ENCODE assay signal across 10 cellular contexts in genomic region chr17:40021471-40021961, GRCh38. TPM values are rescaled to one million over a fixed set of nuclear protein-coding genes. Genes with fewer than 3 reads are reported as not detected.
DNase-seq lines count a peak whose midpoint lies in the region; ATAC-seq and TF ChIP-seq lines count a peak whose summit lies in the region.
"Had no signal": no experiment of that assay in that cellular context is flagged by ENCODE, and none has a peak within 500 bp of the region (broad histone marks: within the 10 kb centered on the region; RNA-seq: fewer than 3 reads in every experiment).

No MANE protein-coding gene starts in this region.

- peaks cover 0 to 68% (median 10%) of the 10 kb centered on the region in 3 donors for H3K36me3 Mint-ChIP-seq in CD8-positive, alpha-beta memory T cell
- peaks cover 30% of the 10 kb centered on the region for H3K36me3 Mint-ChIP-seq in mesothelial cell of epicardium

- TF ChIP-seq CTCF in ascending aorta (IDR thresholded peaks at IDR 0.05) (no peak), mesothelial cell of epicardium (IDR thresholded peaks at IDR 0.05; ENCODE audit: unreplicated experiment) (no peak)

- no peak overlapping the region for H3K4me3 ChIP-seq in ascending aorta
- no peak overlapping the region for H3K4me3 ChIP-seq in CD8-positive, alpha-beta memory T cell (ENCODE audit: low read length)

- no peaks in the 10 kb centered on the region for H3K27me3 ChIP-seq in ascending aorta
- no peaks in the 10 kb centered on the region for H3K27me3 ChIP-seq in CD8-positive, alpha-beta memory T cell (ENCODE audit: insufficient read depth, low read length, poor library complexity, severe bottlenecking)

- H3K27ac ChIP-seq in ascending aorta = peak overlapping the region; percentile 59 to 60
- H3K27ac ChIP-seq in CD8-positive, alpha-beta memory T cell (ENCODE audit: low read depth, low read length) = no peak overlapping the region

- intact Hi-C loops in ascending aorta (cut with DNase I) = no loop called here

- H3K36me3 ChIP-seq in ascending aorta = peaks cover 43 to 58% of the 10 kb centered on the region in 2 donors
- H3K36me3 ChIP-seq in CD8-positive, alpha-beta memory T cell (ENCODE audit: insufficient read depth, low read length) = peaks cover 21% of the 10 kb centered on the region

- peak; percentile 6 for ATAC-seq in stimulated activated naive CD8-positive, alpha-beta T cell treated with anti-CD3 and anti-CD28 coated beads, Interleukin-15, Interleukin-2, amounts not matched to agents 100 U/mL and 50 U/mL, for 24 hours
- no peak for ATAC-seq in stimulated activated naive CD8-positive, alpha-beta T cell treated with anti-CD3 and anti-CD28 coated beads, Interleukin-15, amount 100 ng/mL, for 72 hours
- no peak for ATAC-seq in GM21529 (IDR thresholded peaks at IDR 0.05; ENCODE audit: unreplicated experiment)

- H3K4me1 ChIP-seq in ascending aorta = peaks cover 0 to 23% of the 10 kb centered on the region in 2 donors
- H3K4me1 ChIP-seq in CD8-positive, alpha-beta memory T cell (ENCODE audit: insufficient read depth, low read length) = peaks cover 14% of the 10 kb centered on the region

- H3K27me3 Mint-ChIP-seq in stimulated activated naive CD8-positive, alpha-beta T cell treated with anti-CD3 and anti-CD28 coated beads, Interleukin-15, amount 100 ng/mL, for 72 hours = no peaks in the 10 kb centered on the region
- H3K27me3 Mint-ChIP-seq in CD8-positive, alpha-beta memory T cell = no peaks in the 10 kb centered on the region
- no peaks in the 10 kb centered on the region for H3K27me3 Mint-ChIP-seq in mesothelial cell of epicardium (ENCODE audit: low read depth)
- H3K27me3 Mint-ChIP-seq: B cell had no signal

- no peak for DNase-seq in stimulated activated naive CD8-positive, alpha-beta T cell treated with anti-CD3 and anti-CD28 coated beads, Interleukin-15, Interleukin-2, amounts not matched to agents 100 U/mL and 50 U/mL, for 24 hours
- DNase-seq in stimulated activated naive CD8-positive, alpha-beta T cell treated with anti-CD3 and anti-CD28 coated beads, Interleukin-15, amount 100 ng/mL, for 72 hours = no peak
- no peak for DNase-seq in ascending aorta (ENCODE audit: low spot score in 2 of 2)
- DNase-seq in kidney tubule cell (ENCODE audit: low spot score) = peak; percentile 87
- DNase-seq in CD8-positive, alpha-beta memory T cell = no peak
- no peak for DNase-seq in mesothelial cell of epicardium (ENCODE audit: low spot score in 2 of 2, unreplicated experiment in 2 of 2)
- DNase-seq in iPS-NIHi11 (ENCODE audit: low spot score) = no peak
- DNase-seq: trophoblast cell had no signal

- no peak overlapping the region for H3K4me3 Mint-ChIP-seq in stimulated activated naive CD8-positive, alpha-beta T cell treated with anti-CD3 and anti-CD28 coated beads, Interleukin-15, amount 100 ng/mL, for 72 hours
- no peak overlapping the region for H3K4me3 Mint-ChIP-seq in CD8-positive, alpha-beta memory T cell
- H3K4me3 Mint-ChIP-seq in mesothelial cell of epicardium = no peak overlapping the region
- H3K4me3 Mint-ChIP-seq: B cell had no signal

- H3K4me1 Mint-ChIP-seq in stimulated activated naive CD8-positive, alpha-beta T cell treated with anti-CD3 and anti-CD28 coated beads, Interleukin-15, amount 100 ng/mL, for 72 hours = peaks cover 15% of the 10 kb centered on the region
- H3K4me1 Mint-ChIP-seq in CD8-positive, alpha-beta memory T cell = peaks cover 14 to 15% (median 14%) of the 10 kb centered on the region in 3 donors
- peaks cover 12% of the 10 kb centered on the region for H3K4me1 Mint-ChIP-seq in mesothelial cell of epicardium
- H3K4me1 Mint-ChIP-seq: B cell had no signal

- H3K9me3 ChIP-seq in ascending aorta = no peaks in the 10 kb centered on the region
- no peaks in the 10 kb centered on the region for H3K9me3 ChIP-seq in CD8-positive, alpha-beta memory T cell (ENCODE audit: low read length)

- CTCF ChIA-PET in CD8-positive, alpha-beta memory T cell (lab: Charles Lee) = interaction anchor here (1.1 to 1.5 kb wide), 2 partner anchors 9 to 149 kb away, joined by 3 to 11 read pairs; no protein-coding TSS in a partner anchor

- no peaks in the 10 kb centered on the region for H3K9me3 Mint-ChIP-seq in stimulated activated naive CD8-positive, alpha-beta T cell treated with anti-CD3 and anti-CD28 coated beads, Interleukin-15, amount 100 ng/mL, for 72 hours
- H3K9me3 Mint-ChIP-seq in CD8-positive, alpha-beta memory T cell = no peaks in the 10 kb centered on the region
- H3K9me3 Mint-ChIP-seq in mesothelial cell of epicardium = no peaks in the 10 kb centered on the region

- POLR2A ChIA-PET in CD8-positive, alpha-beta memory T cell (lab: Charles Lee) = interaction anchor here (0.5 to 0.6 kb wide), 2 partner anchors 127 to 639 kb away, joined by 3 read pairs; no protein-coding TSS in a partner anchor

- H3K27ac Mint-ChIP-seq in stimulated activated naive CD8-positive, alpha-beta T cell treated with anti-CD3 and anti-CD28 coated beads, Interleukin-15, amount 100 ng/mL, for 72 hours = peak overlapping the region in 1 of 2 donors; percentile 78
- peak overlapping the region in 2 of 8 donors; percentile 45 to 65 for H3K27ac Mint-ChIP-seq in CD8-positive, alpha-beta memory T cell
- no peak overlapping the region for H3K27ac Mint-ChIP-seq in mesothelial cell of epicardium
- H3K27ac Mint-ChIP-seq: B cell had no signal

RNA-seq across cellular contexts. Expression of gene CSF3, which starts 6.3 kb away (rescaled TPM):
- 0.43 TPM for total RNA-seq in ascending aorta
- not detected for total RNA-seq in CD8-positive, alpha-beta memory T cell
- not detected for polyA plus RNA-seq in CD8-positive, alpha-beta memory T cell
- not detected in 3 replicates for total RNA-seq in mesothelial cell of epicardium
- total RNA-seq: B cell had no signal

RNA-seq across cellular contexts. Expression of gene MED24, which starts 32.7 kb away (rescaled TPM):
- 176 TPM for total RNA-seq in ascending aorta
- total RNA-seq in CD8-positive, alpha-beta memory T cell = 100 to 1,000 TPM; 118 to 121 TPM
- polyA plus RNA-seq in CD8-positive, alpha-beta memory T cell = 51.2 TPM
- total RNA-seq in mesothelial cell of epicardium = 125 to 131 TPM (median 130 TPM) in 3 replicates

RNA-seq across cellular contexts. Expression of gene PSMD3, which starts 40.9 kb away (rescaled TPM):
- 93.1 TPM for total RNA-seq in ascending aorta
- total RNA-seq in CD8-positive, alpha-beta memory T cell = 100 to 1,000 TPM; 185 to 186 TPM
- 51.1 TPM for polyA plus RNA-seq in CD8-positive, alpha-beta memory T cell
- 107 to 111 TPM (median 110 TPM) in 3 replicates for total RNA-seq in mesothelial cell of epicardium

RNA-seq across cellular contexts. Expression of gene THRA, which starts 41.2 kb away (rescaled TPM):
- 35.4 TPM for total RNA-seq in ascending aorta
- 10 to 100 TPM; 12.6 to 13.2 TPM for total RNA-seq in CD8-positive, alpha-beta memory T cell
- 17.0 TPM for polyA plus RNA-seq in CD8-positive, alpha-beta memory T cell
- 42.4 to 44.3 TPM (median 43.6 TPM) in 3 replicates for total RNA-seq in mesothelial cell of epicardium

RNA-seq across cellular contexts. Expression of gene GSDMA, which starts 58.7 kb away (rescaled TPM):
- not detected for total RNA-seq in ascending aorta
- not detected for total RNA-seq in CD8-positive, alpha-beta memory T cell
- polyA plus RNA-seq in CD8-positive, alpha-beta memory T cell = 0.14 TPM
- not detected in 3 replicates for total RNA-seq in mesothelial cell of epicardium
- total RNA-seq: B cell had no signal
